In the genomic region with DNA sequence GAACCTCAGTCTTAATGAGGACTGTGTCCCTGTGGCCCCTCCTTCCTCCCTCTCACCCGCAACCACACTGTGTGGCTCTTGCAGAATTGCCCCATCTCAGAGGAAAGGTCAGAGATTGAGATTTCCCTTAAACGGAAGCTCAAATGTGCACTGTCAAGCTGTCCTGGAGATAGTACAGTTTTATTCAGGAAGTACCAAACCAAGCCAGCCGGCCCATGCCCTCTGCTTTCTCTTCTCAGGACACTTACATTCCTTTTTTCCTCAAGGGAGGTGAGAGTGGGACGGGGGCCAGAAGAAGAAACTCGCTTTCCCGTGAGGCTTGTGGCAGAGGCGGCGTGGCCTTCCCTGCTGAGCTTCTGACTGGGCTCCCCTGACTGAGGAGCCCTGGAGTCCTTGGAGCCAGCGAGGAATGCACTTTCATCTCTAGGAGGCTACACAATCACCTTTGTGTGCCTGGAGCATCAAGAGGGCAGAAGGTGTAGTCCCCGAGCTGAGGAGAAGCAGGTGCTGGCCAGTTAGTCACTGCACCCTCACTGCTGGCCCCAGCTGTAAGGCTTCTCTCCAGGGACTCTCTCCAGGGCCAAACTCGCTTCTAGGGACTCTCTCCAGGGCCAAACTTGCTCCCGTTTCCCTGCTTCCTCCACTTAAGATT, we compare ENCODE assay signal across 14 cellular contexts. TPM values are rescaled to one million over a fixed set of nuclear protein-coding genes. Genes with fewer than 3 reads are reported as not detected.
A peak's percentile ranks its signal among the peaks of the same experiment; 100 is the strongest.
DNase-seq lines count a peak whose midpoint lies in the region; ATAC-seq, FAIRE-seq and TF ChIP-seq lines count a peak whose summit lies in the region.
"Had no signal": no experiment of that assay in that cellular context is flagged by ENCODE, and none has a peak within 500 bp of the region (broad histone marks: within the 10 kb centered on the region; RNA-seq: fewer than 3 reads in every experiment).

No MANE protein-coding gene starts in this region.

- peak overlapping the region; percentile 13; the same call in 1 of the 2 replicates for H3K27ac ChIP-seq in HCT116 (ENCODE audit: low read depth, low read length)
- H3K27ac ChIP-seq in adrenal gland, result peak overlapping the region in 4 of 5 donors; percentile 29 to 93 (median 66)
- peak overlapping the region; percentile 61 to 78 (median 74) for H3K27ac ChIP-seq in gastrocnemius medialis
- H3K27ac ChIP-seq: parathyroid adenoma had no signal

- WGBS in adrenal gland, 4 donors, result 22 to 26% (median 25%) methylated on average over 10 to 12 of the region's 12 CpGs

- ATAC-seq in HCT116 (peak; percentile 46; the same call in 1 of the 2 replicates), left colon (peak; percentile 47), gastrocnemius medialis (peak; percentile 9 to 16)
- ATAC-seq: GM12878 had no signal

- TF ChIP-seq RAD21 in HCT116 (IDR thresholded peaks at IDR 0.05; ENCODE audit: low read depth), result no peak

- BruUV-seq in HCT116 (replicated peaks; lab: Mats Ljungman, UMichigan), result no TSS peak

- H3K27me3 ChIP-seq in HCT116 (ENCODE audit: insufficient read depth, low read length), result no peaks in the 10 kb centered on the region
- no peaks in the 10 kb centered on the region for H3K27me3 ChIP-seq in adrenal gland
- no peaks in the 10 kb centered on the region for H3K27me3 ChIP-seq in gastrocnemius medialis

- no peak overlapping the region for H3K9ac ChIP-seq in HCT116 (ENCODE audit: low read length)
- H3K9ac ChIP-seq: parathyroid adenoma had no signal

- no peak for TF ChIP-seq CTCF in HCT116 (IDR thresholded peaks at IDR 0.05 in 2 of 3, conservative IDR thresholded peaks at IDR 0.05 in 1 of 3; ENCODE audit: borderline replicate concordance in 1 of 3, insufficient read depth in 1 of 3, low read depth in 2 of 3, low read length in 2 of 3)
- TF ChIP-seq CTCF in adrenal gland (IDR thresholded peaks at IDR 0.05), result no peak
- no peak for TF ChIP-seq CTCF in gastrocnemius medialis (IDR thresholded peaks at IDR 0.05 in 4 of 5, conservative IDR thresholded peaks at IDR 0.05 in 1 of 5)
- TF ChIP-seq CTCF in GM10266 (IDR thresholded peaks at IDR 0.05; ENCODE audit: control insufficient read depth, insufficient read depth, low read depth, missing control alignments), result no peak

- H3K36me3 ChIP-seq in HCT116 (ENCODE audit: control insufficient read depth in 1 of 2, insufficient read depth in 2 of 2, low read length in 2 of 2) (no peaks in the 10 kb centered on the region), adrenal gland (replicated peaks in 1 of 2) (no peaks in the 10 kb centered on the region), gastrocnemius medialis (no peaks in the 10 kb centered on the region)

- intact Hi-C loops in HCT116 (cut with micrococcal nuclease) (no loop called here), adrenal gland (cut with DNase I) (no loop called here), left colon (cut with DNase I, micrococcal nuclease) (no loop called here), gastrocnemius medialis (cut with DNase I; ENCODE audit: low total_unique reads) (no loop called here)

- in situ Hi-C loops in gastrocnemius medialis (cut with MboI; ENCODE audit: low sequenced_read_pairs in 4 of 4), result no loop called here

- H3K79me2 ChIP-seq in HCT116 (ENCODE audit: insufficient read depth, low read length), result no peaks in the 10 kb centered on the region
- H3K79me2 ChIP-seq: parathyroid adenoma had no signal

- CTCF ChIA-PET in HCT116 (lab: Charles Lee), result no interaction called here

- H2AFZ ChIP-seq in HCT116 (ENCODE audit: low read depth, low read length, poor library complexity, severe bottlenecking), result no peak overlapping the region
- H2AFZ ChIP-seq: parathyroid adenoma had no signal

- H3K4me3 ChIP-seq in HCT116 (replicated peaks in 1 of 2; ENCODE audit: low read depth in 1 of 2, low read length in 2 of 2) (no peak overlapping the region), adrenal gland (no peak overlapping the region), gastrocnemius medialis (no peak overlapping the region)
- H3K4me3 ChIP-seq: GM12878 had no signal

- H3K9me3 ChIP-seq in HCT116 (ENCODE audit: control insufficient read depth in 1 of 2, insufficient read depth in 1 of 2, low read depth in 1 of 2, low read length in 2 of 2) (no peaks in the 10 kb centered on the region), adrenal gland (replicated peaks in 1 of 3) (no peaks in the 10 kb centered on the region), gastrocnemius medialis (no peaks in the 10 kb centered on the region)

- POLR2A ChIA-PET in HCT116 (lab: Charles Lee), result interaction anchor here (0.8 to 1.6 kb wide), 2 partner anchors 13 to 30 kb away, joined by 3 to 4 read pairs; no protein-coding TSS in a partner anchor

- no peak for FAIRE-seq in frontal cortex (lab: Jason Lieb, UNC)
- FAIRE-seq: GM12878 had no signal

- H4K20me1 ChIP-seq in HCT116 (ENCODE audit: insufficient read depth), result no peaks in the 10 kb centered on the region

- RAD21 ChIA-PET in HCT116 (lab: Charles Lee; ENCODE audit: low non-redundant PET in 1 of 2, low total read pairs in 2 of 2, uncharacterized antibody in 2 of 2, unreplicated experiment in 2 of 2), result interaction anchor here in 1 of 2 experiments (0.6 kb wide), 1 partner anchor 31 kb away, joined by 4 read pairs; no protein-coding TSS in a partner anchor

- no peak for TF ChIP-seq POLR2A in HCT116 (IDR thresholded peaks at IDR 0.05; ENCODE audit: borderline replicate concordance, extremely low read depth, insufficient read depth, insufficient read length)
- no peak for TF ChIP-seq POLR2A in adrenal gland (IDR thresholded peaks at IDR 0.05)
- TF ChIP-seq POLR2A in gastrocnemius medialis (IDR thresholded peaks at IDR 0.05), result no peak

- peak overlapping the region; percentile 20 for H3K4me2 ChIP-seq in HCT116 (ENCODE audit: low read length)

- H3K9me2 ChIP-seq in HCT116 (ENCODE audit: insufficient read depth), result no peaks in the 10 kb centered on the region

- H3K4me1 ChIP-seq in HCT116 (ENCODE audit: control insufficient read depth in 1 of 2, insufficient read depth in 2 of 2, low read length in 2 of 2), result peaks cover 29 to 48% of the 10 kb centered on the region in 2 experiments
- H3K4me1 ChIP-seq in adrenal gland (replicated peaks in 1 of 2), result peaks cover 19 to 29% of the 10 kb centered on the region in 2 donors
- peaks cover 16 to 19% of the 10 kb centered on the region in 2 donors for H3K4me1 ChIP-seq in gastrocnemius medialis
- H3K4me1 ChIP-seq: parathyroid adenoma had no signal

- no peak for DNase-seq in HCT116 (ENCODE audit: low read depth, low spot score)
- DNase-seq in adrenal gland, result peak; percentile 43 to 81 (median 65)
- DNase-seq in left colon, result no peak
- peak in 1 of 2 donors; percentile 43 for DNase-seq in gastrocnemius medialis
- DNase-seq in frontal cortex (ENCODE audit: low spot score in 2 of 2), result no peak
- DNase-seq in NCI-H1417 treated with DMSO at 0.1 percent for 48 hours (lab: John Stamatoyannopoulos, UW), result no peak
- DNase-seq in GM10266 (ENCODE audit: extremely low spot score), result no peak
- DNase-seq in activated naive CD4-positive, alpha-beta T cell (lab: John Stamatoyannopoulos, UW), result no peak
- DNase-seq: activated CD4-positive, CD25-positive, alpha-beta regulatory T cell; activated effector memory CD4-positive, alpha-beta T cell treated with Interleukin-2 at 50 U/mL for 16 hours; CD4-positive, CD25-positive, alpha-beta regulatory T cell; NCI-H1105 treated with DMSO at 0.1 percent for 48 hours had no signal

TF ChIP-seq in HCT116, 20 proteins besides CTCF, POLR2A, EP300 and RAD21 (continues in another document):
- TF ChIP-seq, protein P1, sequence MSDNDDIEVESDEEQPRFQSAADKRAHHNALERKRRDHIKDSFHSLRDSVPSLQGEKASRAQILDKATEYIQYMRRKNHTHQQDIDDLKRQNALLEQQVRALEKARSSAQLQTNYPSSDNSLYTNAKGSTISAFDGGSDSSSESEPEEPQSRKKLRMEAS (IDR thresholded peaks at IDR 0.05), result no peak
- TF ChIP-seq CEBPB (IDR thresholded peaks at IDR 0.05; ENCODE audit: low read depth), result no peak
- no peak for TF ChIP-seq ATF3 (IDR thresholded peaks at IDR 0.05)
- TF ChIP-seq ZBTB33 (IDR thresholded peaks at IDR 0.05; ENCODE audit: extremely low read depth, insufficient replicate concordance, low read length), result no peak

RNA-seq across cellular contexts. Expression of gene ATP2A2, which starts 24.1 kb away (rescaled TPM):
- total RNA-seq in HCT116 (2021; ENCODE audit: unreplicated experiment) (239 TPM), adrenal gland (100 to 1,000 TPM in 7 of 8 donors, 10 to 100 TPM in 1; 94.7 to 312 (median 121) TPM), left colon (100 to 1,000 TPM; 248 to 279 TPM), gastrocnemius medialis (1,000 to 10,000 TPM in 2 of 4 donors, 100 to 1,000 TPM in 2; 788 to 1,983 (median 1,302) TPM), frontal cortex (149 TPM)
- polyA plus RNA-seq in HCT116 (2012), result 146 and 151 TPM in 2 replicates
- polyA plus RNA-seq in adrenal gland, result 100 to 1,000 TPM in 1 of 3 donors, 10 to 100 TPM in 2; 20.8 to 198 (median 27.1) TPM

Comparison
In these comparisons a context has a peak if more than half of its experiments do, and no peak if none do; other contexts are left out.
1. DNase-seq: peak in adrenal gland (7 of 7); none in HCT116 (single experiment), left colon (0 of 2), frontal cortex (0 of 2), NCI-H1417 treated with DMSO at 0.1 percent for 48 hours (single experiment), GM10266 (single experiment) and activated naive CD4-positive, alpha-beta T cell (0 of 4).
2. H3K27ac ChIP-seq: peak in every context shown above with its lines; median percentile 74 in gastrocnemius medialis; 66 in adrenal gland; 13 in HCT116.
3. Peak in every context shown above with its lines, with median percentiles within 50 percentile points of each other: ATAC-seq.